In genomic region chr3:152160350-152161011, GRCh38 we compare ENCODE assay signal across 25 cellular contexts.
DNase-seq lines count a peak whose midpoint lies in the region; ATAC-seq and TF ChIP-seq lines count a peak whose summit lies in the region.
"Had no signal": no experiment of that assay in that cellular context is flagged by ENCODE, and none has a peak within 500 bp of the region (broad histone marks: within the 10 kb centered on the region; RNA-seq: fewer than 3 reads in every experiment).

No MANE protein-coding gene starts in this region.

- no peak for DNase-seq in thoracic aorta (ENCODE audit: low spot score)
- DNase-seq in activated naive CD8-positive, alpha-beta T cell treated with anti-CD3 and anti-CD28 coated beads, Interleukin-2, amount 50 U/mL, for 24 hours: no peak
- DNase-seq in activated CD4-positive, CD25-positive, alpha-beta regulatory T cell treated with anti-CD3 and anti-CD28 coated beads, Interleukin-2, amount 50 U/mL, for 72 hours: no peak
- DNase-seq in OCI-M2 (lab: John Stamatoyannopoulos, UW; ENCODE audit: unreplicated experiment): no peak
- DNase-seq: activated CD4-positive, alpha-beta T cell treated with anti-CD3 and anti-CD28 coated beads, Interleukin-2, amount 50 U/mL, for 1 hour; activated CD8-positive, alpha-beta memory T cell treated with anti-CD3 and anti-CD28 coated beads, Interleukin-2, amount 50 U/mL, for 4 hours; activated gamma-delta T cell; C1 segment of cervical spinal cord; MM.1S; NCI-H1436 treated with DMSO at 0.1 percent for 48 hours; NCI-H510A treated with DMSO at 0.1 percent for 48 hours; occipital lobe; retina; stimulated activated CD4-positive, alpha-beta T cell treated with anti-CD3 and anti-CD28 coated beads, Interleukin-4, amount 100 ng/mL, for 24 hours; stimulated activated naive CD8-positive, alpha-beta T cell treated with anti-CD3 and anti-CD28 coated beads, Interleukin-15, Interleukin-2, amounts not matched to agents 100 U/mL and 50 U/mL, for 24 hours had no signal

- H3K4me3 ChIP-seq in thoracic aorta: no peak overlapping the region
- H3K4me3 ChIP-seq: breast epithelium, K562, SK-N-MC had no signal

- H3K4me1 ChIP-seq in thoracic aorta (ENCODE audit: control insufficient read depth in 1 of 2, low read depth in 2 of 2): peaks cover 32 to 51% of the 10 kb centered on the region in 2 donors
- H3K4me1 ChIP-seq: breast epithelium had no signal

- no peak overlapping the region for H3K27ac Mint-ChIP-seq in activated T-helper 17 cell treated with anti-CD3 and anti-CD28 coated beads, Interleukin-2, amount 50 U/mL, for 72 hours
- no peak overlapping the region for H3K27ac Mint-ChIP-seq in activated naive CD8-positive, alpha-beta T cell treated with anti-CD3 and anti-CD28 coated beads, Interleukin-2, amount 50 U/mL, for 24 hours
- H3K27ac Mint-ChIP-seq: T-helper 2 cell treated with Interferon-gamma antibody and Interleukin-4, amounts not matched to agents 5 μg/mL and 100 μg/mL, for 36 hours; type B pancreatic cell had no signal

- TF ChIP-seq CTCF in thoracic aorta (IDR thresholded peaks at IDR 0.05): no peak

- peaks cover 7% of the 10 kb centered on the region for H3K9me3 ChIP-seq in thoracic aorta
- H3K9me3 ChIP-seq: breast epithelium had no signal

- H3K36me3 ChIP-seq in thoracic aorta: no peaks in the 10 kb centered on the region
- H3K36me3 ChIP-seq: breast epithelium had no signal

- H3K4me1 Mint-ChIP-seq in activated T-helper 17 cell treated with anti-CD3 and anti-CD28 coated beads, Interleukin-2, amount 50 U/mL, for 72 hours: no peaks in the 10 kb centered on the region
- H3K4me1 Mint-ChIP-seq in activated naive CD8-positive, alpha-beta T cell treated with anti-CD3 and anti-CD28 coated beads, Interleukin-2, amount 50 U/mL, for 24 hours: peaks cover 3% of the 10 kb centered on the region

- no peaks in the 10 kb centered on the region for H3K27me3 ChIP-seq in thoracic aorta (replicated peaks; ENCODE audit: insufficient read depth)
- H3K27me3 ChIP-seq: breast epithelium had no signal

- ATAC-seq in GM18502 (IDR thresholded peaks at IDR 0.05; ENCODE audit: poor library complexity, unreplicated experiment): peak; percentile 58
- peak; percentile 60 for ATAC-seq in HG02610 (IDR thresholded peaks at IDR 0.05; ENCODE audit: unreplicated experiment)
- peak; percentile 65 for ATAC-seq in activated T-helper 17 cell treated with anti-CD3 and anti-CD28 coated beads, Interleukin-2, amount 50 U/mL, for 72 hours (replicated peaks)
- ATAC-seq in thoracic aorta (ENCODE audit: insufficient number of reproducible peaks, low FRiP score, low read depth): no peak
- ATAC-seq in activated naive CD8-positive, alpha-beta T cell treated with anti-CD3 and anti-CD28 coated beads, Interleukin-2, amount 50 U/mL, for 24 hours: no peak
- no peak for ATAC-seq in HG03025 (IDR thresholded peaks at IDR 0.05; ENCODE audit: low FRiP score, unreplicated experiment)
- ATAC-seq: K562; stimulated activated naive CD8-positive, alpha-beta T cell treated with anti-CD3 and anti-CD28 coated beads, Interleukin-15, Interleukin-2, amounts not matched to agents 100 U/mL and 50 U/mL, for 24 hours had no signal

- no peaks in the 10 kb centered on the region for H3K36me3 Mint-ChIP-seq in activated T-helper 17 cell treated with anti-CD3 and anti-CD28 coated beads, Interleukin-2, amount 50 U/mL, for 72 hours (ENCODE audit: low read depth)
- peaks cover 8% of the 10 kb centered on the region for H3K36me3 Mint-ChIP-seq in activated naive CD8-positive, alpha-beta T cell treated with anti-CD3 and anti-CD28 coated beads, Interleukin-2, amount 50 U/mL, for 24 hours (ENCODE audit: low read depth)
- H3K36me3 Mint-ChIP-seq: type B pancreatic cell had no signal

- H3K4me3 Mint-ChIP-seq in activated T-helper 17 cell treated with anti-CD3 and anti-CD28 coated beads, Interleukin-2, amount 50 U/mL, for 72 hours: no peak overlapping the region
- H3K4me3 Mint-ChIP-seq in activated naive CD8-positive, alpha-beta T cell treated with anti-CD3 and anti-CD28 coated beads, Interleukin-2, amount 50 U/mL, for 24 hours: no peak overlapping the region
- H3K4me3 Mint-ChIP-seq: T-helper 2 cell treated with Interferon-gamma antibody and Interleukin-4, amounts not matched to agents 5 μg/mL and 100 μg/mL, for 36 hours; type B pancreatic cell had no signal

- peak overlapping the region; percentile 82 for H3K27ac ChIP-seq in thoracic aorta
- H3K27ac ChIP-seq: breast epithelium, SK-N-MC, VCaP had no signal

- no peaks in the 10 kb centered on the region for H3K9me3 Mint-ChIP-seq in activated T-helper 17 cell treated with anti-CD3 and anti-CD28 coated beads, Interleukin-2, amount 50 U/mL, for 72 hours
- peaks cover 11% of the 10 kb centered on the region for H3K9me3 Mint-ChIP-seq in activated naive CD8-positive, alpha-beta T cell treated with anti-CD3 and anti-CD28 coated beads, Interleukin-2, amount 50 U/mL, for 24 hours
- H3K9me3 Mint-ChIP-seq: T-helper 2 cell treated with Interferon-gamma antibody and Interleukin-4, amounts not matched to agents 5 μg/mL and 100 μg/mL, for 36 hours; type B pancreatic cell had no signal

- no peaks in the 10 kb centered on the region for H3K27me3 Mint-ChIP-seq in activated T-helper 17 cell treated with anti-CD3 and anti-CD28 coated beads, Interleukin-2, amount 50 U/mL, for 72 hours
- no peaks in the 10 kb centered on the region for H3K27me3 Mint-ChIP-seq in activated naive CD8-positive, alpha-beta T cell treated with anti-CD3 and anti-CD28 coated beads, Interleukin-2, amount 50 U/mL, for 24 hours
- H3K27me3 Mint-ChIP-seq: type B pancreatic cell had no signal

Comparison
In these comparisons a context has a peak if more than half of its experiments do, and no peak if none do; other contexts are left out.
1. ATAC-seq: peak in GM18502 (single experiment), HG02610 (single experiment) and activated T-helper 17 cell treated with anti-CD3 and anti-CD28 coated beads, Interleukin-2, amount 50 U/mL, for 72 hours (single experiment); none in thoracic aorta (single experiment), activated naive CD8-positive, alpha-beta T cell treated with anti-CD3 and anti-CD28 coated beads, Interleukin-2, amount 50 U/mL, for 24 hours (single experiment) and HG03025 (single experiment).